In genomic region chr1:32393832-32394140, GRCh38 we compare ENCODE assay signal across 1 cellular context.
TF ChIP-seq lines count a peak whose summit lies in the region.

No MANE protein-coding gene starts in this region.

TF ChIP-seq in IMR-90, 13 proteins besides CTCF, POLR2A, EP300 and RAD21 (continued from another document):
- TF ChIP-seq FOS (IDR thresholded peaks at IDR 0.05; ENCODE audit: low read depth, low read length) (no peak), RFX5 (IDR thresholded peaks at IDR 0.05; ENCODE audit: low read depth, low read length) (no peak), CHD1 (IDR thresholded peaks at IDR 0.05; ENCODE audit: low read depth, low read length) (no peak), MAZ (IDR thresholded peaks at IDR 0.05; ENCODE audit: borderline replicate concordance, low read depth, low read length) (no peak), BHLHE40 (IDR thresholded peaks at IDR 0.05; ENCODE audit: low read depth, low read length) (no peak), MXI1 (IDR thresholded peaks at IDR 0.05; ENCODE audit: borderline replicate concordance, low read depth, low read length) (no peak), USF2 (IDR thresholded peaks at IDR 0.05; ENCODE audit: low read depth, low read length) (no peak), NFE2L2 (IDR thresholded peaks at IDR 0.05; ENCODE audit: low read depth, low read length) (no peak), MAFK (IDR thresholded peaks at IDR 0.05; ENCODE audit: low read depth, low read length) (no peak)
